Comparison of ENCODE assay signal across 18 cellular contexts in genomic region chr7:34949356-34949755, GRCh38.
DNase-seq lines count a peak whose midpoint lies in the region; TF ChIP-seq lines count a peak whose summit lies in the region.
"Had no signal": no experiment of that assay in that cellular context is flagged by ENCODE, and none has a peak within 500 bp of the region (broad histone marks: within the 10 kb centered on the region; RNA-seq: fewer than 3 reads in every experiment).

No MANE protein-coding gene starts in this region.

- H2BK20ac ChIP-seq in H9 (ENCODE audit: low read depth, low read length, poor library complexity, severe bottlenecking): no peak overlapping the region

- no peak overlapping the region for H3K4me2 ChIP-seq in fibroblast of lung (ENCODE audit: extremely low read depth, insufficient read depth, low read length)
- peak overlapping the region; percentile 64 for H3K4me2 ChIP-seq in smooth muscle cell
- H3K4me2 ChIP-seq in H9 (ENCODE audit: insufficient read depth, insufficient read length, low read length): no peak overlapping the region
- H3K4me2 ChIP-seq: BLaER1 had no signal

- peaks cover 8% of the 10 kb centered on the region for H3F3A ChIP-seq in smooth muscle cell (ENCODE audit: low read depth)

- H3K23me2 ChIP-seq in H9 (ENCODE audit: insufficient read length, low read depth, low read length, poor library complexity, severe bottlenecking): no peaks in the 10 kb centered on the region

- no peak overlapping the region for H3T11ph ChIP-seq in H9 (ENCODE audit: low read length)

- no peak overlapping the region for H4K8ac ChIP-seq in H9 (replicated peaks; ENCODE audit: insufficient read length, low read depth, low read length)

- H3K4me1 ChIP-seq in fibroblast of lung (ENCODE audit: control insufficient read depth, extremely low read depth, insufficient read depth, low read length): no peaks in the 10 kb centered on the region
- H3K4me1 ChIP-seq in smooth muscle cell (ENCODE audit: low read depth): no peaks in the 10 kb centered on the region
- H3K4me1 ChIP-seq in tibial nerve: no peaks in the 10 kb centered on the region
- H3K4me1 ChIP-seq in H9 (ENCODE audit: insufficient read depth, low read length): no peaks in the 10 kb centered on the region
- H3K4me1 ChIP-seq: SJSA1 had no signal

- H2AK5ac ChIP-seq in H9 (ENCODE audit: insufficient read length, low read length): no peak overlapping the region

- DNase-seq in ELR (ENCODE audit: low read depth) (peak; percentile 30), M059J (ENCODE audit: low read depth) (peak; percentile 11), fibroblast of lung (ENCODE audit: low read depth in 2 of 2) (peak; percentile 7 to 67), smooth muscle cell (lab: John Stamatoyannopoulos, UW; ENCODE audit: unreplicated experiment) (no peak), substantia nigra (lab: John Stamatoyannopoulos, UW) (no peak), tibial nerve (ENCODE audit: low spot score in 2 of 2) (no peak), H9 (no peak)
- DNase-seq: CD8-positive, alpha-beta memory T cell; DND-41; HCEC 1CT; NCI-H1092; NCI-H187; NCI-H446 treated with DMSO at 0.1 percent for 48 hours; NCI-H748 treated with DMSO at 0.1 percent for 48 hours; PC-3 had no signal

- peaks cover 18 to 22% of the 10 kb centered on the region in 2 experiments for H3K4me1 Mint-ChIP-seq in H9
- H3K4me1 Mint-ChIP-seq: CD8-positive, alpha-beta memory T cell had no signal

- H2AFZ ChIP-seq in fibroblast of lung (ENCODE audit: low read length) (no peak overlapping the region), smooth muscle cell (ENCODE audit: low read depth) (no peak overlapping the region), H9 (ENCODE audit: low read length) (no peak overlapping the region)

- H3K27ac ChIP-seq in fibroblast of lung (ENCODE audit: insufficient read depth, low read length) (no peak overlapping the region), smooth muscle cell (ENCODE audit: low read depth) (peak overlapping the region; percentile 51), substantia nigra (ENCODE audit: low read depth, low read length, poor library complexity, severe bottlenecking) (no peak overlapping the region), tibial nerve (no peak overlapping the region), H9 (ENCODE audit: insufficient read length, low read depth, low read length) (no peak overlapping the region)
- H3K27ac ChIP-seq: BLaER1, SJSA1 had no signal

- no peaks in the 10 kb centered on the region for H3K27me3 ChIP-seq in fibroblast of lung (ENCODE audit: control insufficient read depth, insufficient read depth, low read length)
- H3K27me3 ChIP-seq in smooth muscle cell (ENCODE audit: low read depth): no peaks in the 10 kb centered on the region
- H3K27me3 ChIP-seq in tibial nerve: no peaks in the 10 kb centered on the region
- no peaks in the 10 kb centered on the region for H3K27me3 ChIP-seq in H9 (ENCODE audit: insufficient read depth, low read length)
- H3K27me3 ChIP-seq: BLaER1, SJSA1 had no signal

- no peaks in the 10 kb centered on the region for H3K79me1 ChIP-seq in H9 (ENCODE audit: insufficient read depth, low read depth, low read length, poor library complexity, severe bottlenecking)

- no peak for TF ChIP-seq POLR2A in tibial nerve (IDR thresholded peaks at IDR 0.05)

- H3K4me3 ChIP-seq in fibroblast of lung (replicated peaks in 1 of 4; ENCODE audit: control extremely low read depth in 1 of 4, insufficient read depth in 1 of 4, low read depth in 3 of 4, low read length in 4 of 4) (no peak overlapping the region), smooth muscle cell (no peak overlapping the region), tibial nerve (no peak overlapping the region)
- H3K4me3 ChIP-seq: BLaER1, K562, SJSA1 had no signal

- no peaks in the 10 kb centered on the region for H3K27me3 Mint-ChIP-seq in H9 (ENCODE audit: low read depth)
- H3K27me3 Mint-ChIP-seq: CD8-positive, alpha-beta memory T cell had no signal

- H3K79me2 ChIP-seq in fibroblast of lung (ENCODE audit: control insufficient read depth, insufficient read depth, low read length) (no peaks in the 10 kb centered on the region), smooth muscle cell (ENCODE audit: low read depth) (no peaks in the 10 kb centered on the region), H9 (ENCODE audit: insufficient read depth, low read length) (no peaks in the 10 kb centered on the region)

- H3K9me3 Mint-ChIP-seq in H9: no peaks in the 10 kb centered on the region
- H3K9me3 Mint-ChIP-seq: CD8-positive, alpha-beta memory T cell had no signal

- H3K4me3 Mint-ChIP-seq in H9: no peak overlapping the region
- H3K4me3 Mint-ChIP-seq: CD8-positive, alpha-beta memory T cell had no signal

- peaks cover 0 to 5% (median 0%) of the 10 kb centered on the region in 3 experiments; a peak in 1 of 7 replicates for H3K36me3 Mint-ChIP-seq in H9 (ENCODE audit: insufficient read depth in 1 of 3, low read depth in 3 of 3)

- H2BK12ac ChIP-seq in H9 (ENCODE audit: insufficient read length, low read depth, low read length): no peak overlapping the region

- no peak overlapping the region for H4K91ac ChIP-seq in H9 (ENCODE audit: insufficient read length, low read depth, low read length)

- H3K27ac Mint-ChIP-seq in H9: no peak overlapping the region

- TF ChIP-seq CTCF in fibroblast of lung (conservative IDR thresholded peaks at IDR 0.05 in 1 of 2, IDR thresholded peaks at IDR 0.05 in 1 of 2; ENCODE audit: low read depth in 1 of 2, low read length in 2 of 2) (no peak), smooth muscle cell (IDR thresholded peaks at IDR 0.05; ENCODE audit: borderline replicate concordance, insufficient read depth, poor library complexity, severe bottlenecking) (no peak), tibial nerve (IDR thresholded peaks at IDR 0.05) (no peak), H9 (conservative IDR thresholded peaks at IDR 0.05) (no peak)

- H3K9me3 ChIP-seq in fibroblast of lung (ENCODE audit: control insufficient read depth, insufficient read depth, low read depth, low read length): no peaks in the 10 kb centered on the region
- H3K9me3 ChIP-seq in smooth muscle cell (replicated peaks; ENCODE audit: low read depth): no peaks in the 10 kb centered on the region
- H3K9me3 ChIP-seq in tibial nerve: no peaks in the 10 kb centered on the region
- H3K9me3 ChIP-seq in H9 (ENCODE audit: control insufficient read depth, low read depth, low read length): no peaks in the 10 kb centered on the region
- H3K9me3 ChIP-seq: BLaER1, SJSA1 had no signal

- H2BK15ac ChIP-seq in H9 (ENCODE audit: low read depth, low read length): no peak overlapping the region

- no peak overlapping the region for H3K18ac ChIP-seq in H9 (ENCODE audit: insufficient read length, low read depth, low read length)

- no peak overlapping the region for H4K5ac ChIP-seq in H9 (ENCODE audit: insufficient read length, low read depth, low read length)

- no peak overlapping the region for H3K9ac ChIP-seq in fibroblast of lung (ENCODE audit: insufficient read depth, low read length)
- H3K9ac ChIP-seq in smooth muscle cell (ENCODE audit: low read depth): no peak overlapping the region
- H3K9ac ChIP-seq in H9 (ENCODE audit: extremely low read depth, insufficient read length, low read length): no peak overlapping the region
- H3K9ac ChIP-seq: BLaER1 had no signal

- H3K23ac ChIP-seq in H9 (ENCODE audit: insufficient read length, low read depth, low read length): no peak overlapping the region

- H3K36me3 ChIP-seq in fibroblast of lung (ENCODE audit: control insufficient read depth, insufficient read depth, low read length) (no peaks in the 10 kb centered on the region), smooth muscle cell (ENCODE audit: low read depth) (no peaks in the 10 kb centered on the region), tibial nerve (peaks cover 0 to 4% (median 0%) of the 10 kb centered on the region in 3 donors)
- H3K36me3 ChIP-seq: SJSA1 had no signal

- H3K56ac ChIP-seq in H9 (ENCODE audit: insufficient read length, low read depth, low read length): no peak overlapping the region

- H2BK5ac ChIP-seq in H9 (ENCODE audit: insufficient read length, low read length): no peak overlapping the region

- H3K4ac ChIP-seq in H9 (ENCODE audit: low read depth, low read length): no peak overlapping the region

- no peaks in the 10 kb centered on the region for H4K20me1 ChIP-seq in fibroblast of lung (ENCODE audit: control insufficient read depth, extremely low read depth, insufficient read depth, low read length)
- H4K20me1 ChIP-seq in smooth muscle cell (ENCODE audit: low read depth): peaks cover 5% of the 10 kb centered on the region
- H4K20me1 ChIP-seq in H9 (ENCODE audit: control insufficient read depth, insufficient read depth, insufficient read length): no peaks in the 10 kb centered on the region
- H4K20me1 ChIP-seq: BLaER1 had no signal

- TF ChIP-seq EP300 in tibial nerve (IDR thresholded peaks at IDR 0.05): no peak

- no peak overlapping the region for H2BK120ac ChIP-seq in H9 (ENCODE audit: low read depth, low read length, poor library complexity, severe bottlenecking)

- no peak overlapping the region for H3K14ac ChIP-seq in H9 (ENCODE audit: insufficient read depth, low read length)

Comparison
In these comparisons a context has a peak if more than half of its experiments do, and no peak if none do; other contexts are left out.
1. DNase-seq: peak in ELR (single experiment), M059J (single experiment) and fibroblast of lung (2 of 2); none in smooth muscle cell (single experiment), substantia nigra (0 of 49), tibial nerve (0 of 2) and H9 (single experiment).